Comparison of ENCODE assay signal across 8 cellular contexts in the genomic region with DNA sequence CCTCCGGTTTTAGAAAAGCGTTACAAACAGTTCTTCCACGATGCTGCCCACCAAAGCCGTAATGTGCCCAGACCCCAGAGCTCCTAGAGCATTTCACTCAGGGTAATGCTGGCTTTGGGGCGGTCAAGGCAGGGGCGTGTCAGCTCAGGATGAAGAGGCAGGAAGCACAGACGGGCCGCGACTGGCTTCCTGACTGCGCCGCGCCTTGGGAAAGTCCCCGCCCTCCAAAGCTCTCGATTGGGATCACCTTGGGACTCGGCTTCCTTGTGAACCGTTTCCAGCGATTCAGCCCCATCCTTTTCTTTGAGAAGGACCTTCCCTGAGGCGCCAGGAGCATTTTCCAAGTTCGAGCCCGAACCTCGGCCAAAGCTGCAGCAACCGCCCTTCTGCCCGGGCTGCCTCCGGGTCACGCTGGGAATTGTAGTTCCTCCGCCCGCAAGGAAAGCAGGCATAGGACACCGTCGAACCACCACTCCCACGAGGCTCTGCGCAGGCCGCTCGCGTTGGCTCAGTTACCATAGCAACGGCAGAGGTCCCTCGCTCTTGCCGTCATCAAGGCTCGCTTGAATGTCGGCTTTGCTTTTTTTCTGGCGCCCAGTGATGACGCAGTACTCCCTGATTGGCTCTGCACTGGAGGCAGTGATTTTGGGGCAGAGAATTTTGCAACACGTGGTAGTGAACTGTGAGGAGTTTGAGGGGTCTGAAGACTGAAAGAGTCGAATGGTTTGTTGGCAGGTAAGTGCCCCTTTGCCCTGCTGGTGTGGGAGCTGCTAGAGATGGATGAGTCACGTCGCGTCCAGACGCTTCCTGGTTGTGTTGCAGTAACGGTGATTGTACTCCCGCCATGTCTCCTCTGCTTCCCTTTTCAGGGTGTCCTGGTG. TPM values are rescaled to one million over a fixed set of nuclear protein-coding genes. Genes with fewer than 3 reads are reported as not detected.
DNase-seq lines count a peak whose midpoint lies in the region; ATAC-seq and TF ChIP-seq lines count a peak whose summit lies in the region.

A gene with protein sequence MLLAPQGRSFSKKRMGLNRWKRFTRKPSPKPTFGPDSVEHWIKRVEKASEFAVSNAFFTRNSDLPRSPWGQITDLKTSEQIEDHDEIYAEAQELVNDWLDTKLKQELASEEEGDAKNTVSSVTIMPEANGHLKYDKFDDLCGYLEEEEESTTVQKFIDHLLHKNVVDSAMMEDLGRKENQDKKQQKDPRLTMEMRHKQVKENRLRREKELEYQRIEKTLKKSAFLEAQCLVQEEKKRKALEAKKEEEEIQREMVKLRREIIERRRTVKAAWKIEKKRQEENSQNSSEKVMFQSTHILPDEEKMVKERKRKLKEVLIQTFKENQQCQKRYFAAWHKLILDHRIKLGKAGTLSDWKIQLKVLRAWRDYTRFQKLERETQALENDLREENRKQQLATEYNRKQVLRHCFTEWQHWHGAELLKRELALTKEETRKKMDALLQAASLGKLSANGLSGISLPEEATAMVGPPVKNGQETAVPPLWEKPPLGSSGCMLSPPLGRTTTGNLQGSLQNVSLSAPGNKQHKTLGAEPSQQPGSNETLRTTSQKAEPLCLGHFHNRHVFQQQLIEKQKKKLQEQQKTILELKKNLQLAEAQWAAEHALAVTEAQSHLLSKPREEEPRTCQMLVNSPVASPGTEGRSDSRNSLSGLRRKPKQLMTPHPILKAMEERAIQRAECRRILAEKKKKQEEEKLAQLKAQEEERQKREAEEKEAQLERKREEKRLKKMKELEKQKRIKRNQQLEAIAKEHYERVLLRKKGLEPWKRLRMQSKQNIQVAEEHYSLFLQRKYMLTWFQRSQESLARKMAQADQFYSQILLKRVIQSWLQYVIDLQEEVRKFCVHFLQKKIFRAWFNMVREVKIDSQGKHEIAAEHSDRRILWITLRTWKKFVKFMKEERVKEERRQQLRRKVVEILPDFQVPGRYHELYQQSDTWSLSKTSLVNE (minus strand): TSS at position 397 of the 881 bp plus-strand sequence. CDS start 60 bp downstream, at position 337.
A gene (plus strand): TSS at position 608 of the 881 bp plus-strand sequence. CDS start 8,521 bp downstream, outside the sequence.

- H3K27me3 Mint-ChIP-seq in CD4-positive, alpha-beta memory T cell = peaks cover 0 to 2% of the 10 kb centered on the region in 2 donors
- no peaks in the 10 kb centered on the region for H3K27me3 Mint-ChIP-seq in activated CD4-positive, alpha-beta memory T cell treated with anti-CD3 and anti-CD28 coated beads, Interleukin-2, amount 10 ng/mL, durations not matched to agents 7 days and 5 days

- POLR2A ChIA-PET in CD4-positive, alpha-beta memory T cell (lab: Charles Lee; ENCODE audit: partially characterized antibody) = interaction anchor here (1.0 to 2.1 kb wide), 8 partner anchors 37 to 1728 kb away, joined by 3 to 12 read pairs (median 4); a partner anchor contains a TSS
- POLR2A ChIA-PET in activated CD4-positive, alpha-beta memory T cell treated with anti-CD3 and anti-CD28 coated beads, Interleukin-2, amount 10 ng/mL, durations not matched to agents 7 days and 5 days (lab: Charles Lee) = interaction anchor here (0.6 to 2.9 kb wide), 7 partner anchors 10 to 360 kb away, joined by 3 to 10 read pairs (median 4); a partner anchor contains a TSS

- H3K4me1 ChIP-seq in CD4-positive, alpha-beta memory T cell (ENCODE audit: insufficient read depth, low read length) = peaks cover 26% of the 10 kb centered on the region

- ATAC-seq in GM19455 (IDR thresholded peaks at IDR 0.05; ENCODE audit: unreplicated experiment) = peak; percentile 98

- H3K4me1 Mint-ChIP-seq in CD4-positive, alpha-beta memory T cell = peaks cover 21 to 57% (median 38%) of the 10 kb centered on the region in 4 donors
- peaks cover 38% of the 10 kb centered on the region for H3K4me1 Mint-ChIP-seq in activated CD4-positive, alpha-beta memory T cell treated with anti-CD3 and anti-CD28 coated beads, Interleukin-2, amount 10 ng/mL, durations not matched to agents 7 days and 5 days

- H3K27ac ChIP-seq in CD4-positive, alpha-beta memory T cell (ENCODE audit: low read depth, low read length) = peak within 1 kb of the TSS; percentile 86

- H3K4me3 Mint-ChIP-seq in CD4-positive, alpha-beta memory T cell = peak within 1 kb of the TSS; percentile 95 to 100 (median 99)
- H3K4me3 Mint-ChIP-seq in activated CD4-positive, alpha-beta memory T cell treated with anti-CD3 and anti-CD28 coated beads, Interleukin-2, amount 10 ng/mL, durations not matched to agents 7 days and 5 days = peak within 1 kb of the TSS; percentile 92

- 0 to 1% methylated on average over 43 to 49 of the region's 49 CpGs for WGBS in lower leg skin, 2 donors

- H3K36me3 Mint-ChIP-seq in CD4-positive, alpha-beta memory T cell = peaks cover 7 to 24% of the 10 kb centered on the region in 2 donors
- H3K36me3 Mint-ChIP-seq in activated CD4-positive, alpha-beta memory T cell treated with anti-CD3 and anti-CD28 coated beads, Interleukin-2, amount 10 ng/mL, durations not matched to agents 7 days and 5 days (ENCODE audit: low read depth) = peaks cover 16% of the 10 kb centered on the region

- peak within 1 kb of the TSS; percentile 93 to 100 (median 99) for H3K27ac Mint-ChIP-seq in CD4-positive, alpha-beta memory T cell
- peak within 1 kb of the TSS; percentile 84 for H3K27ac Mint-ChIP-seq in activated CD4-positive, alpha-beta memory T cell treated with anti-CD3 and anti-CD28 coated beads, Interleukin-2, amount 10 ng/mL, durations not matched to agents 7 days and 5 days

- H3K36me3 ChIP-seq in CD4-positive, alpha-beta memory T cell (ENCODE audit: insufficient read depth, low read length) = peaks cover 4% of the 10 kb centered on the region

- CTCF ChIA-PET in CD4-positive, alpha-beta memory T cell (lab: Charles Lee; ENCODE audit: partially characterized antibody) = interaction anchor here (0.8 to 1.2 kb wide), 4 partner anchors 218 to 320 kb away, joined by 3 to 10 read pairs (median 4); a partner anchor contains a TSS
- CTCF ChIA-PET in activated CD4-positive, alpha-beta memory T cell treated with anti-CD3 and anti-CD28 coated beads, Interleukin-2, amount 10 ng/mL, durations not matched to agents 7 days and 5 days (lab: Charles Lee) = interaction anchor here (0.7 to 1.2 kb wide), 4 partner anchors 14 to 310 kb away, joined by 3 to 5 read pairs (median 3); a partner anchor contains a TSS

- TF ChIP-seq POLR2A in lower leg skin (IDR thresholded peaks at IDR 0.05) = no peak

- H3K4me3 ChIP-seq in CD4-positive, alpha-beta memory T cell (ENCODE audit: low read length in 2 of 2) = peak within 1 kb of the TSS; percentile 78 to 93
- H3K4me3 ChIP-seq in lower leg skin (ENCODE audit: low read depth, poor library complexity, severe bottlenecking) = peak within 1 kb of the TSS; percentile 69

- intact Hi-C loops in CD4-positive, alpha-beta memory T cell (cut with micrococcal nuclease) = loop anchor here (1.0 to 10.0 kb wide), 10 partner anchors 109 to 1728 kb away; a partner anchor contains a TSS
- intact Hi-C loops in lower leg skin (cut with DNase I; ENCODE audit: low total_unique reads) = no loop called here

- no peaks in the 10 kb centered on the region for H3K27me3 ChIP-seq in CD4-positive, alpha-beta memory T cell (ENCODE audit: insufficient read depth, low read length)

- peaks cover 0 to 4% (median 0%) of the 10 kb centered on the region in 8 donors for H3K9me3 Mint-ChIP-seq in CD4-positive, alpha-beta memory T cell
- H3K9me3 Mint-ChIP-seq in activated CD4-positive, alpha-beta memory T cell treated with anti-CD3 and anti-CD28 coated beads, Interleukin-2, amount 10 ng/mL, durations not matched to agents 7 days and 5 days = no peaks in the 10 kb centered on the region

- TF ChIP-seq CTCF in lower leg skin (IDR thresholded peaks at IDR 0.05) = no peak

- H3K9me3 ChIP-seq in CD4-positive, alpha-beta memory T cell (ENCODE audit: control insufficient read depth in 1 of 2, low read length in 2 of 2) = no peaks in the 10 kb centered on the region

- DNase-seq in CD4-positive, alpha-beta memory T cell = peak; percentile 97 to 99 (median 98)
- DNase-seq in HK-2 (ENCODE audit: unreplicated experiment) (peak; percentile 99), NCI-H82 treated with DMSO at 0.1 percent for 48 hours (lab: John Stamatoyannopoulos, UW; ENCODE audit: unreplicated experiment) (peak; percentile 99), ecto neural progenitor cell (ENCODE audit: low spot score) (peak; percentile 99), lower leg skin (ENCODE audit: low spot score in 2 of 2) (peak; percentile 100)
- DNase-seq in activated CD4-positive, alpha-beta memory T cell treated with anti-CD3 and anti-CD28 coated beads, Interleukin-2, amount 10 ng/mL, durations not matched to agents 7 days and 5 days = peak; percentile 99
- DNase-seq in stimulated activated CD4-positive, alpha-beta T cell treated with anti-CD3 and anti-CD28 coated beads, Interleukin-4, amount 100 ng/mL, for 4 hours = peak; percentile 92 to 99

RNA-seq across cellular contexts. Expression of the first gene that starts in this region (rescaled TPM):
- 1 to 10 TPM; 5.7 to 7.1 TPM for total RNA-seq in CD4-positive, alpha-beta memory T cell
- polyA plus RNA-seq in CD4-positive, alpha-beta memory T cell = 1 to 10 TPM; 1.3 to 2.1 TPM
- total RNA-seq in activated CD4-positive, alpha-beta memory T cell treated with anti-CD3 and anti-CD28 coated beads, Interleukin-2, amount 10 ng/mL, durations not matched to agents 7 days and 5 days = 1 to 10 TPM; 2.6 to 3.0 TPM
- total RNA-seq in lower leg skin = 1 to 10 TPM; 2.5 to 7.3 (median 5.3) TPM

RNA-seq across cellular contexts. Expression of the second gene that starts in this region (rescaled TPM):
- 10 to 100 TPM; 29.4 to 35.7 TPM for total RNA-seq in CD4-positive, alpha-beta memory T cell
- polyA plus RNA-seq in CD4-positive, alpha-beta memory T cell = 10 to 100 TPM; 14.3 to 15.2 TPM
- total RNA-seq in activated CD4-positive, alpha-beta memory T cell treated with anti-CD3 and anti-CD28 coated beads, Interleukin-2, amount 10 ng/mL, durations not matched to agents 7 days and 5 days = 10 to 100 TPM; 23.3 to 25.6 TPM
- 10 to 100 TPM; 10.8 to 19.4 (median 11.8) TPM for total RNA-seq in lower leg skin

Comparison
In these comparisons a context has a peak if more than half of its experiments do, and no peak if none do; other contexts are left out.
1. Peak in every context shown above with its lines: DNase-seq, ATAC-seq, H3K4me3 ChIP-seq and H3K27ac ChIP-seq.